Comparison of ENCODE assay signal across 7 cellular contexts in the genomic region with DNA sequence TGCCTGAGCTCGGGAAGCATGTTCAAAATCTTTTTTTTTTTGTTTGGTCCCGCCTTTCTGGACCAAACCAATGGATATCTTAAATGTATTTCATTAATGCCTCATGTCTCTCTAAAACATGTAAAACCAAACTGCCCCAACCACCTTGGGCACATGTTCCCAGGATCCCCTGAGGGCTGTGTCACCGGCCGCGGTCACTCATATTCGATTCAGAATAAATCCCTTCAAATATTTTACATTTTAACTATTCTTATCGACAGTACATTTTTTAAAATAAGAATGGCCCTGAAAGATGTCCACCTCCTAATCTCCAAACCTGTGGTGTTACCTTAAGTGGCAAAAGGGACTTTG. TPM values are rescaled to one million over a fixed set of nuclear protein-coding genes. Genes with fewer than 3 reads are reported as not detected.
DNase-seq lines count a peak whose midpoint lies in the region; ATAC-seq and TF ChIP-seq lines count a peak whose summit lies in the region.
"Had no signal": no experiment of that assay in that cellular context is flagged by ENCODE, and none has a peak within 500 bp of the region (broad histone marks: within the 10 kb centered on the region; RNA-seq: fewer than 3 reads in every experiment).

No MANE protein-coding gene starts in this region.

- intact Hi-C loops in Caco-2 (cut with micrococcal nuclease; ENCODE audit: unreplicated experiment), result loop anchor here (5.0 kb wide), 1 partner anchor 53 kb away; a partner anchor contains a TSS
- intact Hi-C loops in activated T-helper 1 cell treated with anti-CD3 and anti-CD28 coated beads, Interleukin-12 subunit alpha, Interleukin-12 subunit beta, Interleukin-2, Interleukin-4 antibody, amounts not matched to agents 30 ng/mL and 10 ng/mL and 1 ng/mL, durations not matched to agents 14 hours and 24 hours and 36 hours (cut with micrococcal nuclease), result loop anchor here (5.0 kb wide), 1 partner anchor 148 kb away; no protein-coding TSS in a partner anchor

- peaks cover 7% of the 10 kb centered on the region for H3K4me1 ChIP-seq in Caco-2

- no TSS peak for BruUV-seq in Caco-2 (replicated peaks; lab: Mats Ljungman, UMichigan)

- no peak for TF ChIP-seq CTCF in Caco-2 (IDR thresholded peaks at IDR 0.05; ENCODE audit: insufficient read depth in 1 of 2, low read depth in 1 of 2, low read length in 1 of 2, severe bottlenecking in 1 of 2, unreplicated experiment in 1 of 2)
- no peak for TF ChIP-seq CTCF in GM20000 (IDR thresholded peaks at IDR 0.05; ENCODE audit: extremely low read depth, missing control alignments)

- no peak overlapping the region for H3K4me3 ChIP-seq in Caco-2 (ENCODE audit: low read depth, low read length)

- peaks cover 3% of the 10 kb centered on the region for H3K36me3 ChIP-seq in Caco-2 (ENCODE audit: control insufficient read depth, insufficient read depth, low read length)

- H3K4me3 Mint-ChIP-seq in Caco-2 (ENCODE audit: unreplicated experiment) (peak overlapping the region; percentile 96), naive B cell (peak overlapping the region; percentile 3 to 100 (median 97))
- H3K4me3 Mint-ChIP-seq in activated T-helper 1 cell treated with anti-CD3 and anti-CD28 coated beads, Interleukin-12 subunit alpha, Interleukin-12 subunit beta, Interleukin-2, Interleukin-4 antibody, amounts not matched to agents 30 ng/mL and 10 ng/mL and 1 ng/mL, durations not matched to agents 14 hours and 24 hours and 36 hours, result peak overlapping the region; percentile 92

- CTCF ChIA-PET in Caco-2 (lab: Charles Lee), result interaction anchor here (1.2 kb wide), 1 partner anchor 57 kb away, joined by 3 read pairs; no protein-coding TSS in a partner anchor

- H3K4me1 Mint-ChIP-seq in Caco-2 (ENCODE audit: low read depth, unreplicated experiment) (no peaks in the 10 kb centered on the region), naive B cell (peaks cover 0 to 36% (median 32%) of the 10 kb centered on the region in 3 donors)
- H3K4me1 Mint-ChIP-seq in activated T-helper 1 cell treated with anti-CD3 and anti-CD28 coated beads, Interleukin-12 subunit alpha, Interleukin-12 subunit beta, Interleukin-2, Interleukin-4 antibody, amounts not matched to agents 30 ng/mL and 10 ng/mL and 1 ng/mL, durations not matched to agents 14 hours and 24 hours and 36 hours (ENCODE audit: low read depth), result peaks cover 15% of the 10 kb centered on the region

- no peak for ATAC-seq in naive B cell (ENCODE audit: low read depth in 2 of 2)
- ATAC-seq in GM21526 (IDR thresholded peaks at IDR 0.05; ENCODE audit: low FRiP score, unreplicated experiment), result no peak

- H3K27me3 ChIP-seq in Caco-2 (replicated peaks; ENCODE audit: control insufficient read depth, insufficient read depth, low read length), result no peaks in the 10 kb centered on the region

- POLR2A ChIA-PET in Caco-2 (lab: Charles Lee), result no interaction called here

- H3K36me3 Mint-ChIP-seq in Caco-2 (ENCODE audit: insufficient read depth, unreplicated experiment) (peaks cover 54% of the 10 kb centered on the region), naive B cell (peaks cover 0 to 3% of the 10 kb centered on the region in 2 donors)
- peaks cover 22% of the 10 kb centered on the region for H3K36me3 Mint-ChIP-seq in activated T-helper 1 cell treated with anti-CD3 and anti-CD28 coated beads, Interleukin-12 subunit alpha, Interleukin-12 subunit beta, Interleukin-2, Interleukin-4 antibody, amounts not matched to agents 30 ng/mL and 10 ng/mL and 1 ng/mL, durations not matched to agents 14 hours and 24 hours and 36 hours (ENCODE audit: low read depth)

- H3K9me3 ChIP-seq in Caco-2, result no peaks in the 10 kb centered on the region

- H3K9me3 Mint-ChIP-seq in Caco-2 (ENCODE audit: unreplicated experiment), result no peaks in the 10 kb centered on the region
- no peaks in the 10 kb centered on the region for H3K9me3 Mint-ChIP-seq in activated T-helper 1 cell treated with anti-CD3 and anti-CD28 coated beads, Interleukin-12 subunit alpha, Interleukin-12 subunit beta, Interleukin-2, Interleukin-4 antibody, amounts not matched to agents 30 ng/mL and 10 ng/mL and 1 ng/mL, durations not matched to agents 14 hours and 24 hours and 36 hours
- no peaks in the 10 kb centered on the region for H3K9me3 Mint-ChIP-seq in naive B cell

- DNase-seq in Caco-2 (no peak), naive B cell (no peak), NCI-H1694 treated with DMSO at 0.1 percent for 48 hours (lab: John Stamatoyannopoulos, UW) (no peak), GM20000 (ENCODE audit: low spot score) (no peak)
- DNase-seq in activated T-helper 1 cell treated with anti-CD3 and anti-CD28 coated beads, Interleukin-12 subunit alpha, Interleukin-12 subunit beta, Interleukin-2, Interleukin-4 antibody, amounts not matched to agents 30 ng/mL and 10 ng/mL and 1 ng/mL, durations not matched to agents 14 hours and 24 hours and 36 hours (ENCODE audit: low spot score), result no peak
- DNase-seq: stimulated activated CD4-positive, alpha-beta T cell treated with anti-CD3 and anti-CD28 coated beads, Interleukin-12 subunit alpha, Interleukin-12 subunit beta, amount 100 ng/mL, for 4 hours had no signal

- peak overlapping the region; percentile 100 for H3K27ac Mint-ChIP-seq in Caco-2 (ENCODE audit: unreplicated experiment)
- H3K27ac Mint-ChIP-seq in activated T-helper 1 cell treated with anti-CD3 and anti-CD28 coated beads, Interleukin-12 subunit alpha, Interleukin-12 subunit beta, Interleukin-2, Interleukin-4 antibody, amounts not matched to agents 30 ng/mL and 10 ng/mL and 1 ng/mL, durations not matched to agents 14 hours and 24 hours and 36 hours, result peak overlapping the region; percentile 61
- H3K27ac Mint-ChIP-seq in naive B cell, result peak overlapping the region in 5 of 6 donors; percentile 9 to 100 (median 81)

- H3K27me3 Mint-ChIP-seq in Caco-2 (ENCODE audit: insufficient read depth, unreplicated experiment) (no peaks in the 10 kb centered on the region), naive B cell (peaks cover 0 to 7% (median 0%) of the 10 kb centered on the region in 3 donors)
- no peaks in the 10 kb centered on the region for H3K27me3 Mint-ChIP-seq in activated T-helper 1 cell treated with anti-CD3 and anti-CD28 coated beads, Interleukin-12 subunit alpha, Interleukin-12 subunit beta, Interleukin-2, Interleukin-4 antibody, amounts not matched to agents 30 ng/mL and 10 ng/mL and 1 ng/mL, durations not matched to agents 14 hours and 24 hours and 36 hours (ENCODE audit: insufficient read depth)

RNA-seq across cellular contexts. Expression of a gene that starts 2.1 kb away (rescaled TPM):
- 134 and 136 TPM in 2 replicates for total RNA-seq in Caco-2 (2022)
- total RNA-seq in activated T-helper 1 cell treated with anti-CD3 and anti-CD28 coated beads, Interleukin-12 subunit alpha, Interleukin-12 subunit beta, Interleukin-2, Interleukin-4 antibody, amounts not matched to agents 30 ng/mL and 10 ng/mL and 1 ng/mL, durations not matched to agents 14 hours and 24 hours and 36 hours, result 123 and 126 TPM in 2 replicates
- 100 to 1,000 TPM in 4 of 6 donors, 10 to 100 TPM in 2; 73.2 to 132 (median 114) TPM for polyA plus RNA-seq in naive B cell (ENCODE audit: low read depth in 6 of 6)

RNA-seq across cellular contexts. Expression of a gene that starts 30.4 kb away (rescaled TPM):
- 60.2 and 69.0 TPM in 2 replicates for total RNA-seq in Caco-2 (2022)
- total RNA-seq in activated T-helper 1 cell treated with anti-CD3 and anti-CD28 coated beads, Interleukin-12 subunit alpha, Interleukin-12 subunit beta, Interleukin-2, Interleukin-4 antibody, amounts not matched to agents 30 ng/mL and 10 ng/mL and 1 ng/mL, durations not matched to agents 14 hours and 24 hours and 36 hours, result 76.6 and 88.7 TPM in 2 replicates
- 10 to 100 TPM; 11.2 to 25.1 (median 13.8) TPM for polyA plus RNA-seq in naive B cell (ENCODE audit: low read depth in 6 of 6)

RNA-seq across cellular contexts. Expression of a gene that starts 32.4 kb away (rescaled TPM):
- total RNA-seq in Caco-2 (2022), result 4.3 and 4.4 TPM in 2 replicates
- total RNA-seq in activated T-helper 1 cell treated with anti-CD3 and anti-CD28 coated beads, Interleukin-12 subunit alpha, Interleukin-12 subunit beta, Interleukin-2, Interleukin-4 antibody, amounts not matched to agents 30 ng/mL and 10 ng/mL and 1 ng/mL, durations not matched to agents 14 hours and 24 hours and 36 hours, result 1.8 and 2.2 TPM in 2 replicates
- polyA plus RNA-seq in naive B cell (ENCODE audit: low read depth in 6 of 6), result 1 to 10 TPM in 2 of 6 donors, under 1 TPM in 3, not detected in 1; 0.66 to 1.6 (median 0.92) TPM

RNA-seq across cellular contexts. Expression of a gene that starts 54.9 kb away (rescaled TPM):
- 40.6 and 44.3 TPM in 2 replicates for total RNA-seq in Caco-2 (2022)
- total RNA-seq in activated T-helper 1 cell treated with anti-CD3 and anti-CD28 coated beads, Interleukin-12 subunit alpha, Interleukin-12 subunit beta, Interleukin-2, Interleukin-4 antibody, amounts not matched to agents 30 ng/mL and 10 ng/mL and 1 ng/mL, durations not matched to agents 14 hours and 24 hours and 36 hours, result 31.0 and 33.9 TPM in 2 replicates
- polyA plus RNA-seq in naive B cell (ENCODE audit: low read depth in 6 of 6), result 10 to 100 TPM in 4 of 6 donors, 1 to 10 TPM in 2; 5.5 to 12.3 (median 10.3) TPM

RNA-seq across cellular contexts. Expression of a gene that starts 55.6 kb away (rescaled TPM):
- 11.9 and 13.8 TPM in 2 replicates for total RNA-seq in Caco-2 (2022)
- 0.47 and 0.64 TPM in 2 replicates for total RNA-seq in activated T-helper 1 cell treated with anti-CD3 and anti-CD28 coated beads, Interleukin-12 subunit alpha, Interleukin-12 subunit beta, Interleukin-2, Interleukin-4 antibody, amounts not matched to agents 30 ng/mL and 10 ng/mL and 1 ng/mL, durations not matched to agents 14 hours and 24 hours and 36 hours
- polyA plus RNA-seq in naive B cell (ENCODE audit: low read depth in 6 of 6), result 1 to 10 TPM; 2.1 to 4.8 (median 2.9) TPM
